In the genomic region with DNA sequence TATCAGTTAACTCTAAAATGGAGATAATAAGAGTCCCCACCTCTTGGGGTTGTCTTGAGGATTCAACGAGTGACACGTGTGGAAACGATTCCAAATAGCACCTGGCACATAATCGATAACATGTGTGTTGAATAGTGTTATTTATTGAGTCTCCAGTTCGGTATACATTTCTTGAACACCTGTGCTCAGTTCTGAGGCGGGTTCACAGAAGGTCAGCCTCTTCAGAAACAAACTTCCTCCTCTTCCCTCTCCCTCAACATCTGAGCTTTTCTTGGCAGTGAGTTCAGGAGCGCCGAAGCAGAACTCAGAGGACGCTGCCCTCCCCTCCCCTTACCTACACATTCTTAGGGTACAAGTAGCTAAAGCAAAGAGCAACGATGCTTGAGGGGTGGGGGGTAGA, we compare ENCODE assay signal across 8 cellular contexts. TPM values are rescaled to one million over a fixed set of nuclear protein-coding genes. Genes with fewer than 3 reads are reported as not detected.
DNase-seq lines count a peak whose midpoint lies in the region; ATAC-seq and TF ChIP-seq lines count a peak whose summit lies in the region.

No MANE protein-coding gene starts in this region.

- H3K9ac ChIP-seq in IMR-90 (ENCODE audit: low read depth, low read length): no peak overlapping the region

- intact Hi-C loops in IMR-90 (cut with micrococcal nuclease): no loop called here
- intact Hi-C loops in naive thymus-derived CD4-positive, alpha-beta T cell (cut with micrococcal nuclease): loop anchor here (1.0 to 10.0 kb wide), 4 partner anchors 670 to 923 kb away; partner anchors contain the start of genes CDKL5 (in 1 of the 2), EIF1AX (in 1 of the 2), RPS6KA3 (in 1 of the 2) and RS1 (in 1 of the 2)

- no peak overlapping the region for H3K27ac ChIP-seq in IMR-90 (ENCODE audit: insufficient read depth, low read length)
- peak overlapping the region; percentile 86 for H3K27ac ChIP-seq in naive thymus-derived CD4-positive, alpha-beta T cell (ENCODE audit: low read depth, low read length)

- H4K5ac ChIP-seq in IMR-90 (ENCODE audit: low read depth, low read length): no peak overlapping the region

- dilution Hi-C loops in IMR-90 (cut with HindIII; ENCODE audit: low sequenced_read_pairs, unreplicated experiment): no loop called here

- H2AFZ ChIP-seq in IMR-90 (replicated peaks; ENCODE audit: low read length, poor library complexity): no peak overlapping the region

- no peak overlapping the region for H2BK120ac ChIP-seq in IMR-90 (ENCODE audit: low read depth, low read length)

- H3K4me1 ChIP-seq in IMR-90 (ENCODE audit: control insufficient read depth, insufficient read depth, low read length): peaks cover 2% of the 10 kb centered on the region; the same call in 1 of the 2 replicates
- H3K4me1 ChIP-seq in naive thymus-derived CD4-positive, alpha-beta T cell (ENCODE audit: control insufficient read depth in 2 of 2, insufficient read depth in 2 of 2, low read length in 2 of 2): peaks cover 6 to 9% of the 10 kb centered on the region in 2 donors

- DNase-seq in BJ (ENCODE audit: low read depth) (no peak), IMR-90 (no peak), chondrocyte (ENCODE audit: low spot score) (no peak), UCSD-AML1 (lab: John Stamatoyannopoulos, UW; ENCODE audit: unreplicated experiment) (no peak), inferior parietal cortex (ENCODE audit: extremely low spot score) (no peak), OCI-M1 (lab: John Stamatoyannopoulos, UW) (no peak)
- no peak for DNase-seq in naive thymus-derived CD4-positive, alpha-beta T cell

- TF ChIP-seq CTCF in BJ (IDR thresholded peaks at IDR 0.05; ENCODE audit: insufficient read depth, low read depth, low read length) (no peak), IMR-90 (conservative IDR thresholded peaks at IDR 0.05; ENCODE audit: low read depth, low read length) (no peak), chondrocyte (IDR thresholded peaks at IDR 0.05) (no peak)

- H3K4me3 Mint-ChIP-seq in chondrocyte (ENCODE audit: unreplicated experiment): peak overlapping the region; percentile 79
- peak overlapping the region; percentile 79 to 90 (median 87) for H3K4me3 Mint-ChIP-seq in naive thymus-derived CD4-positive, alpha-beta T cell

- H3K27ac Mint-ChIP-seq in chondrocyte (ENCODE audit: unreplicated experiment): no peak overlapping the region
- H3K27ac Mint-ChIP-seq in naive thymus-derived CD4-positive, alpha-beta T cell: peak overlapping the region in 6 of 9 donors; percentile 38 to 93 (median 88)

- POLR2A ChIA-PET in BJ (lab: Charles Lee) (interaction anchor here (0.6 kb wide), 1 partner anchor 562 kb away, joined by 3 read pairs; no protein-coding TSS in a partner anchor), IMR-90 (lab: Charles Lee; ENCODE audit: unreplicated experiment) (no interaction called here)
- POLR2A ChIA-PET in naive thymus-derived CD4-positive, alpha-beta T cell (lab: Charles Lee): no interaction called here

- H3K36me3 Mint-ChIP-seq in chondrocyte (ENCODE audit: low read depth): peaks cover 2% of the 10 kb centered on the region
- H3K36me3 Mint-ChIP-seq in naive thymus-derived CD4-positive, alpha-beta T cell: no peaks in the 10 kb centered on the region

- no peaks in the 10 kb centered on the region for H3K9me1 ChIP-seq in IMR-90 (ENCODE audit: insufficient read depth, low read length)

- no peaks in the 10 kb centered on the region for H3K79me1 ChIP-seq in IMR-90 (ENCODE audit: low read depth in 1 of 2, low read length in 2 of 2)

- H3K27me3 ChIP-seq in BJ (ENCODE audit: control insufficient read depth, insufficient read depth, low read length) (no peaks in the 10 kb centered on the region), IMR-90 (ENCODE audit: control insufficient read depth, insufficient read depth, low read length) (no peaks in the 10 kb centered on the region)
- H3K27me3 ChIP-seq in naive thymus-derived CD4-positive, alpha-beta T cell (ENCODE audit: control insufficient read depth in 2 of 2, insufficient read depth in 2 of 2, low read length in 2 of 2): no peaks in the 10 kb centered on the region

- H3K9me3 ChIP-seq in IMR-90 (ENCODE audit: control insufficient read depth, insufficient read depth, low read length): no peaks in the 10 kb centered on the region
- no peaks in the 10 kb centered on the region for H3K9me3 ChIP-seq in naive thymus-derived CD4-positive, alpha-beta T cell (ENCODE audit: control insufficient read depth in 2 of 3, low read length in 3 of 3)

- H3K23ac ChIP-seq in IMR-90 (ENCODE audit: low read depth, low read length): no peak overlapping the region

- ATAC-seq in IMR-90 (ENCODE audit: low read depth) (no peak), GM21360 (IDR thresholded peaks at IDR 0.05; ENCODE audit: unreplicated experiment) (no peak)
- no peak for ATAC-seq in naive thymus-derived CD4-positive, alpha-beta T cell

- no peaks in the 10 kb centered on the region for H3K27me3 Mint-ChIP-seq in chondrocyte (ENCODE audit: low read depth)
- H3K27me3 Mint-ChIP-seq in naive thymus-derived CD4-positive, alpha-beta T cell: no peaks in the 10 kb centered on the region

- H2BK15ac ChIP-seq in IMR-90 (ENCODE audit: low read depth, low read length): no peak overlapping the region

- H3K14ac ChIP-seq in IMR-90 (replicated peaks; ENCODE audit: low read depth, low read length): no peak overlapping the region

- WGBS in IMR-90 (ENCODE audit: extremely low coverage in 2 of 2, insufficient read length in 1 of 2), 2 experiments: no CpG with 5 or more reads among the region's 10 CpGs

- no peak overlapping the region for H3K56ac ChIP-seq in IMR-90 (ENCODE audit: extremely low read depth, insufficient read depth, low read length)

- no peak overlapping the region for H2BK5ac ChIP-seq in IMR-90 (ENCODE audit: low read depth, low read length, poor library complexity, severe bottlenecking)

- H3K18ac ChIP-seq in IMR-90 (ENCODE audit: low read depth, low read length): no peak overlapping the region

- TF ChIP-seq POLR2A in IMR-90 (IDR thresholded peaks at IDR 0.05; ENCODE audit: low read depth, low read length): no peak

- H2AK5ac ChIP-seq in IMR-90 (ENCODE audit: low read depth, low read length): no peak overlapping the region

- no peaks in the 10 kb centered on the region for H3K36me3 ChIP-seq in BJ (ENCODE audit: control insufficient read depth, insufficient read depth, low read length)
- H3K36me3 ChIP-seq in IMR-90 (ENCODE audit: control insufficient read depth, insufficient read depth, low read length): no peaks in the 10 kb centered on the region
- H3K36me3 ChIP-seq in naive thymus-derived CD4-positive, alpha-beta T cell (ENCODE audit: control insufficient read depth in 2 of 3, insufficient read depth in 3 of 3, low read length in 3 of 3): peaks cover 0 to 2% (median 0%) of the 10 kb centered on the region in 3 experiments

- in situ Hi-C loops in IMR-90 (cut with MboI; ENCODE audit: low sequenced_read_pairs): no loop called here

- H3K4me2 ChIP-seq in IMR-90 (ENCODE audit: low read depth, low read length): peak overlapping the region; percentile 60

- peaks cover 6% of the 10 kb centered on the region for H3K9me3 Mint-ChIP-seq in chondrocyte (ENCODE audit: low read depth)
- H3K9me3 Mint-ChIP-seq in naive thymus-derived CD4-positive, alpha-beta T cell: no peaks in the 10 kb centered on the region

- CTCF ChIA-PET in BJ (lab: Yijun Ruan, JAX): interaction anchor here (1.2 kb wide), 1 partner anchor 11 kb away, joined by 5 read pairs; no protein-coding TSS in a partner anchor
- CTCF ChIA-PET in IMR-90 (lab: Yijun Ruan, JAX): no interaction called here
- CTCF ChIA-PET in naive thymus-derived CD4-positive, alpha-beta T cell (lab: Charles Lee): no interaction called here

- no peak overlapping the region for H4K8ac ChIP-seq in IMR-90 (ENCODE audit: low read depth in 2 of 2, low read length in 2 of 2)

- no peak overlapping the region for H2BK20ac ChIP-seq in IMR-90 (ENCODE audit: low read depth, low read length)

- peaks cover 3% of the 10 kb centered on the region; the same call in 1 of the 2 replicates for H4K20me1 ChIP-seq in IMR-90 (ENCODE audit: insufficient read depth, low read length)

- no peak overlapping the region for H4K91ac ChIP-seq in IMR-90 (ENCODE audit: insufficient read depth, low read depth, low read length)

- peak overlapping the region; percentile 77 for H3K4me3 ChIP-seq in BJ (ENCODE audit: low read depth, low read length)
- H3K4me3 ChIP-seq in IMR-90 (ENCODE audit: insufficient read depth, low read depth, low read length): peak overlapping the region; percentile 91; the same call in 1 of the 2 replicates
- peak overlapping the region; percentile 71 for H3K4me3 ChIP-seq in naive thymus-derived CD4-positive, alpha-beta T cell (ENCODE audit: low read length)

- no peak for TF ChIP-seq RAD21 in IMR-90 (IDR thresholded peaks at IDR 0.05; ENCODE audit: low read length)

- no peak overlapping the region for H2AK9ac ChIP-seq in IMR-90 (replicated peaks; ENCODE audit: low read depth, low read length, poor library complexity)

- peaks cover 26% of the 10 kb centered on the region for H3K4me1 Mint-ChIP-seq in chondrocyte (ENCODE audit: low read depth)
- peaks cover 0 to 28% (median 15%) of the 10 kb centered on the region in 7 donors for H3K4me1 Mint-ChIP-seq in naive thymus-derived CD4-positive, alpha-beta T cell

- no peak overlapping the region for H3K4ac ChIP-seq in IMR-90 (ENCODE audit: low read depth, low read length)

- no TSS peak for BruUV-seq in IMR-90 (replicated peaks; lab: Mats Ljungman, UMichigan)

TF ChIP-seq in IMR-90, 13 proteins besides CTCF, POLR2A, EP300 and RAD21:
- no peak for TF ChIP-seq RCOR1 (IDR thresholded peaks at IDR 0.05; ENCODE audit: insufficient replicate concordance, low read length)
- TF ChIP-seq CHD1 (IDR thresholded peaks at IDR 0.05; ENCODE audit: low read depth, low read length): no peak
- no peak for TF ChIP-seq CEBPB (IDR thresholded peaks at IDR 0.05; ENCODE audit: low read depth, low read length)
- TF ChIP-seq NFE2L2 (IDR thresholded peaks at IDR 0.05; ENCODE audit: low read depth, low read length): no peak
- TF ChIP-seq MXI1 (IDR thresholded peaks at IDR 0.05; ENCODE audit: borderline replicate concordance, low read depth, low read length): no peak
- TF ChIP-seq FOS (IDR thresholded peaks at IDR 0.05; ENCODE audit: low read depth, low read length): no peak

RNA-seq across cellular contexts. Expression of gene PDHA1, which starts 0.9 kb away (rescaled TPM):
- polyA plus RNA-seq in BJ (2011; rRNA removed) (113 and 135 TPM in 2 replicates), IMR-90 (2012; rRNA removed) (141 and 147 TPM in 2 replicates)
- 27.7 and 30.2 TPM in 2 replicates for polyA minus RNA-seq in BJ (2011; rRNA and poly(A)+ RNA removed)
- total RNA-seq in IMR-90 (2012; rRNA removed) (53.9 and 86.9 TPM in 2 replicates), chondrocyte (119 to 134 TPM (median 129 TPM) in 3 replicates)
- 45.4 and 47.8 TPM in 2 replicates for polyA plus RNA-seq in IMR-90 (2012; cell fraction: cytosol; rRNA removed)
- polyA plus RNA-seq in IMR-90 (2012; cell fraction: nucleus; rRNA removed; ENCODE audit: low replicate concordance): 47.0 and 172 TPM in 2 replicates
- total RNA-seq in naive thymus-derived CD4-positive, alpha-beta T cell: 100 to 1,000 TPM; 113 to 123 (median 119) TPM
- polyA plus RNA-seq in naive thymus-derived CD4-positive, alpha-beta T cell: 10 to 100 TPM; 62.9 to 71.9 TPM
